ENCODE assay signal across 18 cellular contexts in genomic region chr2:15627842-15628684, GRCh38. TPM values are rescaled to one million over a fixed set of nuclear protein-coding genes. Genes with fewer than 3 reads are reported as not detected.
A peak's percentile ranks its signal among the peaks of the same experiment; 100 is the strongest.
DNase-seq lines count a peak whose midpoint lies in the region; ATAC-seq, FAIRE-seq and TF ChIP-seq lines count a peak whose summit lies in the region.
"Had no signal": no experiment of that assay in that cellular context is flagged by ENCODE, and none has a peak within 500 bp of the region (broad histone marks: within the 10 kb centered on the region; RNA-seq: fewer than 3 reads in every experiment).

No MANE protein-coding gene starts in this region.

- DNase-seq in D721Med (ENCODE audit: insufficient read length, low spot score) (no peak), SK-N-DZ (ENCODE audit: low spot score) (peak; percentile 91), natural killer cell (no peak), aorta (no peak), kidney glomerular epithelial cell (lab: John Stamatoyannopoulos, UW) (no peak)
- no peak for DNase-seq in central memory CD8-positive, alpha-beta T cell (ENCODE audit: low spot score in 2 of 2)
- DNase-seq: C1 segment of cervical spinal cord; Calu3; CD4-positive, alpha-beta memory T cell; COR-L47; DMS79; EL; GDM1; H9 had no signal

- 85 to 86% methylated on average over 7 of the region's 7 CpGs for WGBS in aorta, 2 donors

- TF ChIP-seq CTCF in D721Med (IDR thresholded peaks at IDR 0.05; ENCODE audit: insufficient read depth, missing control alignments) (no peak), natural killer cell (IDR thresholded peaks at IDR 0.05) (no peak)

- no peaks in the 10 kb centered on the region for H3K4me1 ChIP-seq in aorta (ENCODE audit: control insufficient read depth in 1 of 2, insufficient read depth in 2 of 2, low read length in 2 of 2)

- H3K36me3 ChIP-seq in aorta (ENCODE audit: control insufficient read depth in 1 of 2, insufficient read depth in 2 of 2, low read length in 1 of 2), result peaks cover 4 to 5% of the 10 kb centered on the region in 2 donors

- no peak for ATAC-seq in central memory CD8-positive, alpha-beta T cell (replicated peaks; ENCODE audit: extremely low read depth, poor library complexity, severe bottlenecking)
- ATAC-seq in natural killer cell (no peak), aorta (ENCODE audit: low FRiP score) (no peak)
- ATAC-seq: GM12878, GM23338, HCT116 had no signal

- peak; percentile 60 for FAIRE-seq in D721Med (lab: Jason Lieb, UNC)
- FAIRE-seq: GM12878, GM19239 had no signal

- no peaks in the 10 kb centered on the region for H3K9me3 Mint-ChIP-seq in central memory CD8-positive, alpha-beta T cell
- H3K9me3 Mint-ChIP-seq in natural killer cell, result no peaks in the 10 kb centered on the region
- H3K9me3 Mint-ChIP-seq: GM23338, H9 had no signal

- no peak overlapping the region for H3K4me3 Mint-ChIP-seq in central memory CD8-positive, alpha-beta T cell
- H3K4me3 Mint-ChIP-seq in natural killer cell, result no peak overlapping the region
- H3K4me3 Mint-ChIP-seq: CD4-positive, alpha-beta memory T cell; GM23338; H9 had no signal

- no peak overlapping the region for H3K27ac ChIP-seq in aorta (ENCODE audit: low read depth in 1 of 2, low read length in 2 of 2)

- H3K4me1 Mint-ChIP-seq in central memory CD8-positive, alpha-beta T cell, result no peaks in the 10 kb centered on the region
- no peaks in the 10 kb centered on the region for H3K4me1 Mint-ChIP-seq in natural killer cell
- H3K4me1 Mint-ChIP-seq: GM23338, H9 had no signal

- H3K4me3 ChIP-seq in aorta (ENCODE audit: low read length in 2 of 2), result no peak overlapping the region
- H3K4me3 ChIP-seq: GM12878, GM23338 had no signal

- intact Hi-C loops in natural killer cell (cut with micrococcal nuclease), result no loop called here
- intact Hi-C loops in aorta (cut with DNase I), result no loop called here

- peaks cover 60% of the 10 kb centered on the region for H3K36me3 Mint-ChIP-seq in central memory CD8-positive, alpha-beta T cell (ENCODE audit: insufficient read depth)
- peaks cover 36% of the 10 kb centered on the region for H3K36me3 Mint-ChIP-seq in natural killer cell

- H3K9me3 ChIP-seq in aorta (ENCODE audit: control insufficient read depth, low read length), result no peaks in the 10 kb centered on the region

- no peaks in the 10 kb centered on the region for H3K27me3 ChIP-seq in aorta (ENCODE audit: control insufficient read depth in 1 of 2, insufficient read depth in 2 of 2, low read length in 1 of 2)

- no peaks in the 10 kb centered on the region for H3K27me3 Mint-ChIP-seq in central memory CD8-positive, alpha-beta T cell
- H3K27me3 Mint-ChIP-seq in natural killer cell (ENCODE audit: low read depth in 2 of 2), result no peaks in the 10 kb centered on the region
- H3K27me3 Mint-ChIP-seq: CD4-positive, alpha-beta memory T cell had no signal

- peak overlapping the region; percentile 32 for H3K27ac Mint-ChIP-seq in central memory CD8-positive, alpha-beta T cell (ENCODE audit: low read depth)
- no peak overlapping the region for H3K27ac Mint-ChIP-seq in natural killer cell
- H3K27ac Mint-ChIP-seq: GM23338, H9 had no signal

RNA-seq across cellular contexts. Expression of gene DDX1, which starts 36.4 kb away (rescaled TPM):
- polyA plus RNA-seq in SK-N-DZ (2014; cell fraction: cytosol; rRNA removed), result 5,002 and 5,638 TPM in 2 replicates
- 4,616 and 5,818 TPM in 2 replicates for polyA plus RNA-seq in SK-N-DZ (2014; cell fraction: nucleus; rRNA removed)
- 10 to 100 TPM; 28.5 to 43.4 (median 37.2) TPM for total RNA-seq in natural killer cell
- 10 to 100 TPM; 77.7 to 77.9 TPM for total RNA-seq in aorta
- 10 to 100 TPM; 73.6 to 82.6 TPM for polyA plus RNA-seq in aorta
